ENCODE assay signal across 18 cellular contexts in the genomic region with DNA sequence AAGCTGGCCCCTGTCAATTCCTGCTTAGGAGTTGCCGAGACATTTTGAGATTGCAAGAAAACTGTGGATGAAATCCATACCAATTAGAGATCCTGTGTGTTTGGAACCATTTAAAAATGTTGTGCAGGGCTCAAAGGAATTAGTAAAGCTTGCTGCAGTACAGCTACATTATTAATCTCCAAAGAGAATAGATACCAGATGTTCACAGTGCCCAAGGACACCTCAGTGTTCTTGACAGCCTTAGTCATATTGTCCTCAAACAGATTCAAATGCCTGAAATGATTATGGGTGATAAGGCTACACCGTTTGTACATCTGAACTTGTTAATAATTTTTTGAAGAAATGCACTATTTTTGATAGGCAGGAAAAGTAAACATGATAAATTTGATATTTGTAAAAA.
DNase-seq lines count a peak whose midpoint lies in the region; ATAC-seq and TF ChIP-seq lines count a peak whose summit lies in the region.
"Had no signal": no experiment of that assay in that cellular context is flagged by ENCODE, and none has a peak within 500 bp of the region (broad histone marks: within the 10 kb centered on the region; RNA-seq: fewer than 3 reads in every experiment).

No MANE protein-coding gene starts in this region.

- no peaks in the 10 kb centered on the region for H4K20me1 ChIP-seq in GM23248 (ENCODE audit: insufficient read depth)

- in situ Hi-C loops in GM23248 (cut with MboI) = no loop called here

- TF ChIP-seq CTCF in BJ (IDR thresholded peaks at IDR 0.05; ENCODE audit: insufficient read depth, low read depth, low read length) (no peak), nephron (IDR thresholded peaks at IDR 0.05; ENCODE audit: unreplicated experiment in 3 of 3) (no peak)

- H3K36me3 ChIP-seq in BJ (ENCODE audit: control insufficient read depth, insufficient read depth, low read length) (no peaks in the 10 kb centered on the region), GM23248 (ENCODE audit: low read depth) (peaks cover 7% of the 10 kb centered on the region; the same call in 1 of the 2 replicates)
- H3K36me3 ChIP-seq: MG63 had no signal

- H3K9me3 Mint-ChIP-seq in nephron = peaks cover 5% of the 10 kb centered on the region
- no peaks in the 10 kb centered on the region for H3K9me3 Mint-ChIP-seq in activated CD4-positive, alpha-beta memory T cell treated with anti-CD3 and anti-CD28 coated beads for 36 hours

- peak; percentile 87 for ATAC-seq in SK-N-SH treated with all-trans-retinoic acid at 6 μM for 48 hours
- ATAC-seq: T-cell had no signal

- peaks cover 9% of the 10 kb centered on the region for H3K36me3 Mint-ChIP-seq in nephron (ENCODE audit: low read depth)
- H3K36me3 Mint-ChIP-seq in activated CD4-positive, alpha-beta memory T cell treated with anti-CD3 and anti-CD28 coated beads for 36 hours = no peaks in the 10 kb centered on the region
- H3K36me3 Mint-ChIP-seq: T-cell had no signal

- H3K27ac ChIP-seq in GM23248 = 0 out of 2 replicates have a peak overlapping the region, but pooled peaks have one; percentile 3

- peak overlapping the region in 2 of 3 experiments; percentile 55 to 79 for H3K27ac Mint-ChIP-seq in nephron
- no peak overlapping the region for H3K27ac Mint-ChIP-seq in activated CD4-positive, alpha-beta memory T cell treated with anti-CD3 and anti-CD28 coated beads for 36 hours
- H3K27ac Mint-ChIP-seq: T-cell had no signal

- no peak overlapping the region for H3K4me3 Mint-ChIP-seq in nephron
- no peak overlapping the region for H3K4me3 Mint-ChIP-seq in activated CD4-positive, alpha-beta memory T cell treated with anti-CD3 and anti-CD28 coated beads for 36 hours
- H3K4me3 Mint-ChIP-seq: T-cell had no signal

- H2AFZ ChIP-seq in GM23248 = no peak overlapping the region

- 2% methylated on average over 2 of the region's 2 CpGs for WGBS in GM23248 (ENCODE audit: low coverage in 1 of 2, low lambda C conversion rate in 2 of 2, missing lambda C conversion rate in 2 of 2), 2 experiments

- POLR2A ChIA-PET in BJ (lab: Charles Lee) = no interaction called here
- POLR2A ChIA-PET in activated CD4-positive, alpha-beta memory T cell treated with anti-CD3 and anti-CD28 coated beads for 36 hours (lab: Charles Lee) = no interaction called here

- H3K9me2 ChIP-seq in GM23248 (ENCODE audit: insufficient read depth) = no peaks in the 10 kb centered on the region

- no peaks in the 10 kb centered on the region for H3K27me3 Mint-ChIP-seq in nephron (ENCODE audit: low read depth)
- H3K27me3 Mint-ChIP-seq in activated CD4-positive, alpha-beta memory T cell treated with anti-CD3 and anti-CD28 coated beads for 36 hours = peaks cover 4% of the 10 kb centered on the region

- peaks cover 20% of the 10 kb centered on the region for H3K4me1 ChIP-seq in GM23248 (ENCODE audit: insufficient read depth)

- H3K9me3 ChIP-seq in GM23248 (ENCODE audit: low read depth) = no peaks in the 10 kb centered on the region
- H3K9me3 ChIP-seq: MG63 had no signal

- H3K4me1 Mint-ChIP-seq in nephron = peaks cover 20% of the 10 kb centered on the region
- H3K4me1 Mint-ChIP-seq in activated CD4-positive, alpha-beta memory T cell treated with anti-CD3 and anti-CD28 coated beads for 36 hours (ENCODE audit: low read depth) = no peaks in the 10 kb centered on the region
- H3K4me1 Mint-ChIP-seq: T-cell had no signal

- H3K27me3 ChIP-seq in BJ (ENCODE audit: control insufficient read depth, insufficient read depth, low read length) (no peaks in the 10 kb centered on the region), GM23248 (replicated peaks; ENCODE audit: insufficient read depth) (no peaks in the 10 kb centered on the region)
- H3K27me3 ChIP-seq: MG63 had no signal

- H3K79me2 ChIP-seq in GM23248 (ENCODE audit: insufficient read depth) = no peaks in the 10 kb centered on the region

- peak; percentile 34 for DNase-seq in BJ (ENCODE audit: low read depth)
- DNase-seq in GM23248 = peak; percentile 54
- no peak for DNase-seq in activated CD4-positive, alpha-beta memory T cell treated with anti-CD3 and anti-CD28 coated beads for 36 hours
- no peak for DNase-seq in cortex of kidney (lab: John Stamatoyannopoulos, UW)
- DNase-seq in NCI-H1436 (lab: John Stamatoyannopoulos, UW) = no peak
- DNase-seq: C1 segment of cervical spinal cord, DMS 273 treated with DMSO at 0.1 percent for 48 hours, H7, IMR-90, Karpas-422, MG63, NCI-H1092, NCI-H1694, NCI-H2107, NCI-H748 treated with DMSO at 0.1 percent for 48 hours, T-cell had no signal

- no peak overlapping the region for H3K9ac ChIP-seq in GM23248

- no peak overlapping the region for H3K4me3 ChIP-seq in BJ (ENCODE audit: low read depth, low read length)
- H3K4me3 ChIP-seq in GM23248 = no peak overlapping the region
- H3K4me3 ChIP-seq: MG63 had no signal

- CTCF ChIA-PET in BJ (lab: Yijun Ruan, JAX) = interaction anchor here (0.6 to 0.7 kb wide), 5 partner anchors 13 to 195 kb away, joined by 3 to 6 read pairs (median 4); no protein-coding TSS in a partner anchor
- CTCF ChIA-PET in activated CD4-positive, alpha-beta memory T cell treated with anti-CD3 and anti-CD28 coated beads for 36 hours (lab: Charles Lee) = no interaction called here

- H3F3A ChIP-seq in GM23248 (ENCODE audit: insufficient read depth) = peaks cover 25% of the 10 kb centered on the region

- H3K4me2 ChIP-seq in GM23248 (ENCODE audit: unreplicated experiment) = peak overlapping the region; percentile 8

- intact Hi-C loops in activated CD4-positive, alpha-beta memory T cell treated with anti-CD3 and anti-CD28 coated beads for 36 hours (cut with micrococcal nuclease) = no loop called here

TF ChIP-seq in SK-N-SH treated with all-trans-retinoic acid at 6 μM for 48 hours, 23 proteins besides CTCF, POLR2A, EP300 and RAD21 (continues in another document):
- TF ChIP-seq ESRRG (CRISPR knock-in tag; IDR thresholded peaks at IDR 0.05) (no peak), OSR1 (CRISPR knock-in tag; IDR thresholded peaks at IDR 0.05) (no peak), CSDC2 (CRISPR knock-in tag; IDR thresholded peaks at IDR 0.05) (no peak), SNAI2 (CRISPR knock-in tag; IDR thresholded peaks at IDR 0.05) (no peak), GLIS3 (CRISPR knock-in tag; IDR thresholded peaks at IDR 0.05) (no peak), ZFP30 (CRISPR knock-in tag; IDR thresholded peaks at IDR 0.05) (no peak), ZNF70 (CRISPR knock-in tag; IDR thresholded peaks at IDR 0.05) (no peak), TCF4 (CRISPR knock-in tag; IDR thresholded peaks at IDR 0.05; ENCODE audit: borderline replicate concordance) (no peak), BACH2 (CRISPR knock-in tag; IDR thresholded peaks at IDR 0.05; ENCODE audit: borderline replicate concordance) (no peak), ZNF8 (CRISPR knock-in tag; IDR thresholded peaks at IDR 0.05) (no peak)
- TF ChIP-seq, protein P1, sequence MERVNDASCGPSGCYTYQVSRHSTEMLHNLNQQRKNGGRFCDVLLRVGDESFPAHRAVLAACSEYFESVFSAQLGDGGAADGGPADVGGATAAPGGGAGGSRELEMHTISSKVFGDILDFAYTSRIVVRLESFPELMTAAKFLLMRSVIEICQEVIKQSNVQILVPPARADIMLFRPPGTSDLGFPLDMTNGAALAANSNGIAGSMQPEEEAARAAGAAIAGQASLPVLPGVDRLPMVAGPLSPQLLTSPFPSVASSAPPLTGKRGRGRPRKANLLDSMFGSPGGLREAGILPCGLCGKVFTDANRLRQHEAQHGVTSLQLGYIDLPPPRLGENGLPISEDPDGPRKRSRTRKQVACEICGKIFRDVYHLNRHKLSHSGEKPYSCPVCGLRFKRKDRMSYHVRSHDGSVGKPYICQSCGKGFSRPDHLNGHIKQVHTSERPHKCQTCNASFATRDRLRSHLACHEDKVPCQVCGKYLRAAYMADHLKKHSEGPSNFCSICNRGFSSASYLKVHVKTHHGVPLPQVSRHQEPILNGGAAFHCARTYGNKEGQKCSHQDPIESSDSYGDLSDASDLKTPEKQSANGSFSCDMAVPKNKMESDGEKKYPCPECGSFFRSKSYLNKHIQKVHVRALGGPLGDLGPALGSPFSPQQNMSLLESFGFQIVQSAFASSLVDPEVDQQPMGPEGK (CRISPR knock-in tag; IDR thresholded peaks at IDR 0.05; ENCODE audit: borderline replicate concordance) = no peak
- TF ChIP-seq, protein P2, sequence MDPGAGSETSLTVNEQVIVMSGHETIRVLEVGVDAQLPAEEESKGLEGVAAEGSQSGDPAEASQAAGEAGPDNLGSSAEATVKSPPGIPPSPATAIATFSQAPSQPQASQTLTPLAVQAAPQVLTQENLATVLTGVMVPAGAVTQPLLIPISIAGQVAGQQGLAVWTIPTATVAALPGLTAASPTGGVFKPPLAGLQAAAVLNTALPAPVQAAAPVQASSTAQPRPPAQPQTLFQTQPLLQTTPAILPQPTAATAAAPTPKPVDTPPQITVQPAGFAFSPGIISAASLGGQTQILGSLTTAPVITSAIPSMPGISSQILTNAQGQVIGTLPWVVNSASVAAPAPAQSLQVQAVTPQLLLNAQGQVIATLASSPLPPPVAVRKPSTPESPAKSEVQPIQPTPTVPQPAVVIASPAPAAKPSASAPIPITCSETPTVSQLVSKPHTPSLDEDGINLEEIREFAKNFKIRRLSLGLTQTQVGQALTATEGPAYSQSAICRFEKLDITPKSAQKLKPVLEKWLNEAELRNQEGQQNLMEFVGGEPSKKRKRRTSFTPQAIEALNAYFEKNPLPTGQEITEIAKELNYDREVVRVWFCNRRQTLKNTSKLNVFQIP (CRISPR knock-in tag; IDR thresholded peaks at IDR 0.05; ENCODE audit: borderline replicate concordance, low read depth) = no peak
- TF ChIP-seq, protein P3, sequence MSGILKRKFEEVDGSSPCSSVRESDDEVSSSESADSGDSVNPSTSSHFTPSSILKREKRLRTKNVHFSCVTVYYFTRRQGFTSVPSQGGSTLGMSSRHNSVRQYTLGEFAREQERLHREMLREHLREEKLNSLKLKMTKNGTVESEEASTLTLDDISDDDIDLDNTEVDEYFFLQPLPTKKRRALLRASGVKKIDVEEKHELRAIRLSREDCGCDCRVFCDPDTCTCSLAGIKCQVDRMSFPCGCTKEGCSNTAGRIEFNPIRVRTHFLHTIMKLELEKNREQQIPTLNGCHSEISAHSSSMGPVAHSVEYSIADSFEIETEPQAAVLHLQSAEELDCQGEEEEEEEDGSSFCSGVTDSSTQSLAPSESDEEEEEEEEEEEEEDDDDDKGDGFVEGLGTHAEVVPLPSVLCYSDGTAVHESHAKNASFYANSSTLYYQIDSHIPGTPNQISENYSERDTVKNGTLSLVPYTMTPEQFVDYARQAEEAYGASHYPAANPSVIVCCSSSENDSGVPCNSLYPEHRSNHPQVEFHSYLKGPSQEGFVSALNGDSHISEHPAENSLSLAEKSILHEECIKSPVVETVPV (CRISPR knock-in tag; IDR thresholded peaks at IDR 0.05) = no peak

Comparison
In these comparisons a context has a peak if more than half of its experiments do, and no peak if none do; other contexts are left out.
1. DNase-seq: peak in BJ (single experiment) and GM23248 (single experiment); none in activated CD4-positive, alpha-beta memory T cell treated with anti-CD3 and anti-CD28 coated beads for 36 hours (single experiment), cortex of kidney (single experiment) and NCI-H1436 (single experiment).